19 cellular contexts compared by ENCODE assay signal in genomic region chr14:74314576-74314975, GRCh38. TPM values are rescaled to one million over a fixed set of nuclear protein-coding genes. Genes with fewer than 3 reads are reported as not detected.
DNase-seq lines count a peak whose midpoint lies in the region; ATAC-seq, FAIRE-seq and TF ChIP-seq lines count a peak whose summit lies in the region.
"Had no signal": no experiment of that assay in that cellular context is flagged by ENCODE, and none has a peak within 500 bp of the region (broad histone marks: within the 10 kb centered on the region; RNA-seq: fewer than 3 reads in every experiment).

No MANE protein-coding gene starts in this region.

- H2BK15ac ChIP-seq in mesenchymal stem cell (ENCODE audit: low read depth, poor library complexity, severe bottlenecking) = no peak overlapping the region

- no peak overlapping the region for H2AFZ ChIP-seq in mesenchymal stem cell (ENCODE audit: low read depth, low read length)
- H2AFZ ChIP-seq: GM23248 had no signal

- no peak overlapping the region for H3K4ac ChIP-seq in mesenchymal stem cell (ENCODE audit: low read depth in 1 of 2, low read length in 2 of 2)

- no peak overlapping the region for H3K18ac ChIP-seq in mesenchymal stem cell (ENCODE audit: low read depth in 1 of 2, low read length in 2 of 2)

- DNase-seq in RCC 7860 (ENCODE audit: low spot score) (peak; percentile 7), fibroblast of peridontal ligament (ENCODE audit: extremely low read depth) (peak; percentile 15), mesenchymal stem cell (no peak), retina (peak; percentile 25), Kasumi-1 (lab: John Stamatoyannopoulos, UW) (no peak), lower leg skin (ENCODE audit: low spot score in 2 of 2) (no peak), NCI-H524 (lab: John Stamatoyannopoulos, UW) (no peak)
- DNase-seq: 8988T; AML-193; Caco-2; CD8-positive, alpha-beta memory T cell; DND-41; GDM1; GM23248 had no signal

- H2BK120ac ChIP-seq in mesenchymal stem cell (ENCODE audit: low read depth, low read length) = no peak overlapping the region

- H3K23ac ChIP-seq in mesenchymal stem cell (ENCODE audit: low read length in 2 of 2) = no peak overlapping the region

- no peak overlapping the region for H2AK5ac ChIP-seq in mesenchymal stem cell (ENCODE audit: low read length, severe bottlenecking)

- H3K14ac ChIP-seq in mesenchymal stem cell (ENCODE audit: low read length in 2 of 2) = no peak overlapping the region

- no peak for TF ChIP-seq POLR2A in lower leg skin (IDR thresholded peaks at IDR 0.05)

- H3K4me3 ChIP-seq in mesenchymal stem cell (ENCODE audit: insufficient read depth in 1 of 2, low read depth in 1 of 2, low read length in 2 of 2) (no peak overlapping the region), lower leg skin (ENCODE audit: low read depth, poor library complexity, severe bottlenecking) (no peak overlapping the region)
- H3K4me3 ChIP-seq: BLaER1, GM23248 had no signal

- no peak overlapping the region for H2BK12ac ChIP-seq in mesenchymal stem cell (ENCODE audit: low read length in 2 of 2)

- H3K27me3 ChIP-seq in mesenchymal stem cell (ENCODE audit: control insufficient read depth in 1 of 2, insufficient read depth in 1 of 2, low read length in 2 of 2) = peaks cover 4 to 18% of the 10 kb centered on the region in 2 experiments
- H3K27me3 ChIP-seq: BLaER1 had no signal

- no peak overlapping the region for H4K91ac ChIP-seq in mesenchymal stem cell (ENCODE audit: low read length)

- H3K27ac ChIP-seq in mesenchymal stem cell (ENCODE audit: low read length, poor library complexity, severe bottlenecking) = peak overlapping the region; percentile 45
- H3K27ac ChIP-seq: BLaER1, GM23248, HL-60 had no signal

- FAIRE-seq in RCC 7860 (lab: Jason Lieb, UNC) = no peak
- FAIRE-seq: H54 had no signal

- H3K9me3 ChIP-seq in mesenchymal stem cell (ENCODE audit: control insufficient read depth, low read length) = no peaks in the 10 kb centered on the region
- H3K9me3 ChIP-seq: BLaER1, Caco-2 had no signal

- TF ChIP-seq CTCF in lower leg skin (IDR thresholded peaks at IDR 0.05) = no peak

- no peak for ATAC-seq in HG03469 (IDR thresholded peaks at IDR 0.05; ENCODE audit: unreplicated experiment)
- ATAC-seq: HCT116 had no signal

- 96% methylated on average over 4 of the region's 4 CpGs for WGBS in mesenchymal stem cell
- WGBS in lower leg skin, 2 donors = 86 to 89% methylated on average over 4 of the region's 4 CpGs

- H3K9ac ChIP-seq in mesenchymal stem cell (ENCODE audit: low read length) = no peak overlapping the region
- H3K9ac ChIP-seq: BLaER1, GM23248 had no signal

- intact Hi-C loops in lower leg skin (cut with DNase I; ENCODE audit: low total_unique reads) = no loop called here

- no peaks in the 10 kb centered on the region for H3K79me1 ChIP-seq in mesenchymal stem cell (replicated peaks; ENCODE audit: low read length, poor library complexity, severe bottlenecking)

- no peak overlapping the region for H4K8ac ChIP-seq in mesenchymal stem cell (ENCODE audit: low read length)

- H2BK5ac ChIP-seq in mesenchymal stem cell (ENCODE audit: low read depth, low read length, poor library complexity, severe bottlenecking) = no peak overlapping the region

- H3K4me1 ChIP-seq in mesenchymal stem cell (ENCODE audit: control insufficient read depth, insufficient read depth, low read depth, low read length) = no peaks in the 10 kb centered on the region
- H3K4me1 ChIP-seq: BLaER1, Caco-2 had no signal

- no peaks in the 10 kb centered on the region for H3K36me3 ChIP-seq in mesenchymal stem cell (ENCODE audit: control insufficient read depth in 1 of 2, insufficient read depth in 2 of 2, low read depth in 1 of 2, low read length in 2 of 2)
- H3K36me3 ChIP-seq: BLaER1 had no signal

- no peak overlapping the region for H3K4me2 ChIP-seq in mesenchymal stem cell (ENCODE audit: low read length, poor library complexity, severe bottlenecking)
- H3K4me2 ChIP-seq: BLaER1 had no signal

RNA-seq across cellular contexts. Expression of gene ABCD4, which starts 11.8 kb away (rescaled TPM):
- polyA plus RNA-seq in mesenchymal stem cell (2013, experiment 1 of 2) = 16.6 TPM
- 16.4 TPM for polyA plus RNA-seq in mesenchymal stem cell (2013, experiment 2 of 2)
- 10 to 100 TPM; 29.6 to 50.3 (median 33.9) TPM for total RNA-seq in lower leg skin

RNA-seq across cellular contexts. Expression of gene VRTN, which starts 33.7 kb away (rescaled TPM):
- not detected for polyA plus RNA-seq in mesenchymal stem cell (2013, experiment 1 of 2)
- not detected for polyA plus RNA-seq in mesenchymal stem cell (2013, experiment 2 of 2)
- not detected for total RNA-seq in lower leg skin
- total RNA-seq: CD8-positive, alpha-beta memory T cell; GM23248 had no signal
- polyA plus RNA-seq: CD8-positive, alpha-beta memory T cell; GM23248 had no signal

Comparison
In these comparisons a context has a peak if more than half of its experiments do, and no peak if none do; other contexts are left out.
1. DNase-seq: peak in RCC 7860 (single experiment), fibroblast of peridontal ligament (single experiment) and retina (single experiment); none in mesenchymal stem cell (single experiment), Kasumi-1 (0 of 2), lower leg skin (0 of 2) and NCI-H524 (0 of 2).